ENCODE assay signal across 1 cellular context in genomic region chr6:11491998-11492397, GRCh38.
TF ChIP-seq lines count a peak whose summit lies in the region.

No MANE protein-coding gene starts in this region.

TF ChIP-seq in SK-N-SH, 30 proteins besides CTCF, POLR2A, EP300 and RAD21 (continued from another document):
- TF ChIP-seq USF2 (IDR thresholded peaks at IDR 0.05; ENCODE audit: borderline replicate concordance, low read depth, low read length) = no peak
TF ChIP-seq in SK-N-SH: peak in this region for 0.
